ENCODE assay signal across 17 cellular contexts in the genomic region with DNA sequence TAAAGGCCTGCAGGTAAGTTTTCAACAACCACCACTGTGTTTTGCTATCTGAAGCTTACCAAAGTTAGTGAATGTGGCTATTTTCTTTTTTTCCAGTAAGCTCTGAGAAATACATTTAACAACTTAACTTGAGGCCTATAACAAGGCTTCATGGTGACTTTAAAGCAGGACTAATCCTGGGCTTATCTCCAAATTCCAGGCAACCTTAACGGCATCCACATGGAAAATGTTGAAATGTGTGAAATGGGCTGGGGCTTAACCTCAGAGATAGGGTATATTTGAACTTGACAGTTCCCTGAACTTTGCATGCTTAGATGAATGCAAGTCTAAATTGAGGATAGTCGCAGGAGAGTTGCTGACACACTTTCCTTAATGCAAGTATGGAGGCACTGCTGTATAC.
A peak's percentile ranks its signal among the peaks of the same experiment; 100 is the strongest.
DNase-seq lines count a peak whose midpoint lies in the region; ATAC-seq, FAIRE-seq and TF ChIP-seq lines count a peak whose summit lies in the region.
"Had no signal": no experiment of that assay in that cellular context is flagged by ENCODE, and none has a peak within 500 bp of the region (broad histone marks: within the 10 kb centered on the region; RNA-seq: fewer than 3 reads in every experiment).

No MANE protein-coding gene starts in this region.

- DNase-seq in NCI-H82 (lab: John Stamatoyannopoulos, UW) (peak; percentile 1), NCI-H82 treated with DMSO at 0.1 percent for 48 hours (lab: John Stamatoyannopoulos, UW; ENCODE audit: unreplicated experiment) (no peak), bronchial epithelial cell (ENCODE audit: low read depth) (no peak), mesendoderm (peak; percentile 82), type B pancreatic cell (ENCODE audit: extremely low spot score, unreplicated experiment) (no peak), NCI-H446 treated with DMSO at 0.1 percent for 48 hours (lab: John Stamatoyannopoulos, UW) (no peak)
- DNase-seq: AML-193; Caco-2; CD8-positive, alpha-beta memory T cell; DMS53; GF-D8; GM23248 had no signal

- no peaks in the 10 kb centered on the region for H3K79me1 ChIP-seq in mesendoderm (ENCODE audit: low read length)

- H4K5ac ChIP-seq in mesendoderm (ENCODE audit: low read length), result no peak overlapping the region

- H3K79me2 ChIP-seq in mesendoderm (ENCODE audit: control insufficient read depth, insufficient read depth, low read length), result no peaks in the 10 kb centered on the region

- H3K4ac ChIP-seq in mesendoderm (ENCODE audit: low read depth, low read length), result no peak overlapping the region

- no peak overlapping the region for H3K27ac Mint-ChIP-seq in type B pancreatic cell
- H3K27ac Mint-ChIP-seq: CD8-positive, alpha-beta memory T cell had no signal

- no peak overlapping the region for H3K18ac ChIP-seq in mesendoderm (ENCODE audit: low read length)

- H3K4me3 ChIP-seq in bronchial epithelial cell (ENCODE audit: low read depth, low read length) (no peak overlapping the region), mesendoderm (ENCODE audit: low read length) (no peak overlapping the region)
- H3K4me3 ChIP-seq: BLaER1, GM23248, HAP-1, K562 had no signal

- H3K4me2 ChIP-seq in mesendoderm (ENCODE audit: low read length), result no peak overlapping the region
- H3K4me2 ChIP-seq: BLaER1 had no signal

- no peak overlapping the region for H2AK5ac ChIP-seq in mesendoderm (ENCODE audit: low read length)

- H2BK15ac ChIP-seq in mesendoderm (replicated peaks; ENCODE audit: low read depth), result no peak overlapping the region

- no peaks in the 10 kb centered on the region for H3K9me3 Mint-ChIP-seq in type B pancreatic cell

- no peak overlapping the region for H3K23ac ChIP-seq in mesendoderm (ENCODE audit: low read length)

- H3K4me1 Mint-ChIP-seq in type B pancreatic cell (ENCODE audit: unreplicated experiment), result peaks cover 6% of the 10 kb centered on the region
- H3K4me1 Mint-ChIP-seq: CD8-positive, alpha-beta memory T cell had no signal

- H3K27me3 Mint-ChIP-seq in type B pancreatic cell, result no peaks in the 10 kb centered on the region
- H3K27me3 Mint-ChIP-seq: CD8-positive, alpha-beta memory T cell had no signal

- WGBS in mesendoderm (ENCODE audit: extremely low coverage, insufficient coverage, low lambda C conversion rate), result no CpG with 5 or more reads among the region's 2 CpGs

- no peaks in the 10 kb centered on the region for H3K36me3 Mint-ChIP-seq in type B pancreatic cell
- H3K36me3 Mint-ChIP-seq: CD8-positive, alpha-beta memory T cell had no signal

- no peak overlapping the region for H4K8ac ChIP-seq in mesendoderm (ENCODE audit: low read depth, low read length)

- no peak overlapping the region for H3K56ac ChIP-seq in mesendoderm (ENCODE audit: low read length)

- H3K27me3 ChIP-seq in bronchial epithelial cell (ENCODE audit: control insufficient read depth, insufficient read depth, low read length), result no peaks in the 10 kb centered on the region
- no peaks in the 10 kb centered on the region for H3K27me3 ChIP-seq in mesendoderm (ENCODE audit: insufficient read depth, low read length, poor library complexity)
- H3K27me3 ChIP-seq: BLaER1 had no signal

- no peak overlapping the region for H3K4me3 Mint-ChIP-seq in type B pancreatic cell
- H3K4me3 Mint-ChIP-seq: CD8-positive, alpha-beta memory T cell had no signal

- peak; percentile 32 for FAIRE-seq in bronchial epithelial cell (lab: Jason Lieb, UNC)
- FAIRE-seq: K562 had no signal

- ATAC-seq in HG03280 (IDR thresholded peaks at IDR 0.05; ENCODE audit: unreplicated experiment), result no peak
- ATAC-seq: K562 had no signal

- no peak for TF ChIP-seq CTCF in bronchial epithelial cell (IDR thresholded peaks at IDR 0.05; ENCODE audit: insufficient read depth, low read length, severe bottlenecking)
- no peak for TF ChIP-seq CTCF in type B pancreatic cell (conservative IDR thresholded peaks at IDR 0.05)

- H3K9ac ChIP-seq in mesendoderm (ENCODE audit: low read length), result no peak overlapping the region
- H3K9ac ChIP-seq: BLaER1, GM23248 had no signal

- no peaks in the 10 kb centered on the region for H3K4me1 ChIP-seq in mesendoderm (ENCODE audit: control insufficient read depth, low read depth, low read length)
- H3K4me1 ChIP-seq: BLaER1, Caco-2, HAP-1 had no signal

- no peak overlapping the region for H3K27ac ChIP-seq in mesendoderm (ENCODE audit: low read depth, low read length)
- H3K27ac ChIP-seq: 22Rv1, BLaER1, GM23248 had no signal

- H3K36me3 ChIP-seq in bronchial epithelial cell (ENCODE audit: control insufficient read depth, insufficient read depth, low read length) (no peaks in the 10 kb centered on the region), mesendoderm (ENCODE audit: control insufficient read depth, insufficient read depth, low read length) (no peaks in the 10 kb centered on the region)
- H3K36me3 ChIP-seq: BLaER1, HAP-1 had no signal

- no peak overlapping the region for H2BK5ac ChIP-seq in mesendoderm (ENCODE audit: low read length)

- H2BK120ac ChIP-seq in mesendoderm (ENCODE audit: low read depth, low read length), result no peak overlapping the region

Comparison
In these comparisons a context has a peak if more than half of its experiments do, and no peak if none do; other contexts are left out.
1. DNase-seq: peak in NCI-H82 (single experiment) and mesendoderm (single experiment); none in NCI-H82 treated with DMSO at 0.1 percent for 48 hours (single experiment), bronchial epithelial cell (single experiment), type B pancreatic cell (single experiment) and NCI-H446 treated with DMSO at 0.1 percent for 48 hours (single experiment).